In the genomic region with DNA sequence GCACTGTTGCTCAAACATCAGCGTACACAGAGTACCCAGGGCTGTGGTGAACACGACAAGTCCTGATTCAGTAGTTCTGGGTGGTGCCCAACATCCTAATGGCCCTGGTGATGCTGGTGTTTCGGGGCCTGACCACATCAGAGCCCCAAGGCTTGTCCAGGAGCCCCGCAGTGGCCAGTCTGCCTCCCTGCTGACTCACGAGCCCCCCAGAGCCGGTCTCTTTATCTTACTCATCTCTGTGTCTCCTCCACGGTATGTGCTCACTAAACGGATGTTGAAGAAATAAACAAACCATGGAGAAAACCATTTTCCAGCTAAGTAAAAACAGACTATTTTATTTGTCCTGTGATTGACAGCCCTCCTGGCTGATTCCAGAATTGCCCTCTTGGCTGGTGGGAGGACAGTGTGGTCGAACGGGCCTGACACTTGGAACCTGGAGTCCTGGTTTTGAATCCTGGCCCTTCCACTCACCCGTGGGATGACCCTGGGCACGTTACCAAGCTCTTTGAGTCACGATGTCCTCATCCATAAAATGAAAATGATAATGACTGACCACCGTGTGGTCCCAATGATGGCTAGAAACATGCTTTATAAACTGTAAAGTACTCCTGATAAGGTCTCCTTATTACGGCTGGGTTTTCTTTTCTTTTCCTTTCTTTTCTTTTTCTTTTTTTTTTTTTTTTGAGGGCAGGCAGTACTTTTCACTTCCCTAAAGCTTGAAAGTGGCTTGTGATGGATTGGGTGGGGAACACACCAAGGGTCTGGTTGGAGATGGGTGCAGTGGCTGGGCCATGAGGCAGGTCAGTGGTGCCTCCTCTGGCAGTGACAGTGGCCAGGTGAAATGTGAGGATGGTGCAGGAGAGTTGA, we compare ENCODE assay signal across 13 cellular contexts. TPM values are rescaled to one million over a fixed set of nuclear protein-coding genes. Genes with fewer than 3 reads are reported as not detected.
DNase-seq lines count a peak whose midpoint lies in the region; ATAC-seq and TF ChIP-seq lines count a peak whose summit lies in the region.
"Had no signal": no experiment of that assay in that cellular context is flagged by ENCODE, and none has a peak within 500 bp of the region (broad histone marks: within the 10 kb centered on the region; RNA-seq: fewer than 3 reads in every experiment).

No MANE protein-coding gene starts in this region.

- no peaks in the 10 kb centered on the region for H3K9me3 ChIP-seq in DOHH2 (ENCODE audit: control insufficient read depth, insufficient read depth, low read length)
- H3K9me3 ChIP-seq in SJSA1 (replicated peaks), result no peaks in the 10 kb centered on the region
- no peaks in the 10 kb centered on the region for H3K9me3 ChIP-seq in Caco-2
- no peaks in the 10 kb centered on the region for H3K9me3 ChIP-seq in spleen
- H3K9me3 ChIP-seq in HAP-1, result no peaks in the 10 kb centered on the region

- POLR2A ChIA-PET in Caco-2 (lab: Charles Lee), result no interaction called here

- DNase-seq in SJSA1 (ENCODE audit: low read depth in 1 of 2, low spot score in 2 of 2) (peak; percentile 96 to 97), fibroblast of peridontal ligament (ENCODE audit: extremely low read depth) (peak; percentile 79), sciatic nerve (ENCODE audit: low spot score) (no peak), Caco-2 (no peak), spleen (no peak), HAP-1 (ENCODE audit: low spot score in 2 of 2) (no peak)
- DNase-seq: activated CD4-positive, alpha-beta T cell treated with anti-CD3 and anti-CD28 coated beads for 48 hours; NCI-H1092; PC-9; right cardiac atrium had no signal

- H3F3A ChIP-seq in DOHH2 (ENCODE audit: control insufficient read depth, insufficient read depth), result no peaks in the 10 kb centered on the region

- H3K4me1 ChIP-seq in DOHH2 (ENCODE audit: control insufficient read depth, low read length) (peaks cover 33% of the 10 kb centered on the region), SJSA1 (replicated peaks) (peaks cover 53% of the 10 kb centered on the region), Caco-2 (no peaks in the 10 kb centered on the region), spleen (peaks cover 14 to 55% (median 42%) of the 10 kb centered on the region in 6 donors), HAP-1 (peaks cover 13% of the 10 kb centered on the region)

- no peak for TF ChIP-seq POLR2A in spleen (IDR thresholded peaks at IDR 0.05)

- peaks cover under 1% of the 10 kb centered on the region for H3K36me3 Mint-ChIP-seq in Caco-2 (ENCODE audit: insufficient read depth, unreplicated experiment)

- H3K27ac ChIP-seq in DOHH2 (ENCODE audit: low read depth, low read length) (no peak overlapping the region), SJSA1 (peak overlapping the region; percentile 89), spleen (peak overlapping the region in 1 of 8 donors; percentile 6)
- H3K27ac ChIP-seq: PC-9 had no signal

- no peaks in the 10 kb centered on the region for H4K20me1 ChIP-seq in DOHH2 (ENCODE audit: control insufficient read depth, insufficient read depth, low read depth, low read length)

- no TSS peak for BruUV-seq in Caco-2 (replicated peaks; lab: Mats Ljungman, UMichigan)

- peaks cover 3% of the 10 kb centered on the region for H3K27me3 Mint-ChIP-seq in Caco-2 (ENCODE audit: insufficient read depth, unreplicated experiment)

- in situ Hi-C loops in HAP-1 (cut with MboI; ENCODE audit: low sequenced_read_pairs), result no loop called here

- no peaks in the 10 kb centered on the region for H3K79me2 ChIP-seq in DOHH2 (ENCODE audit: control insufficient read depth, low read length)

- WGBS in spleen, 5 donors, result 70 to 84% (median 80%) methylated on average over 12 to 15 of the region's 15 CpGs

- H3K9me3 Mint-ChIP-seq in Caco-2 (ENCODE audit: unreplicated experiment), result no peaks in the 10 kb centered on the region
- H3K9me3 Mint-ChIP-seq: stimulated activated naive CD8-positive, alpha-beta T cell treated with anti-CD3 and anti-CD28 coated beads, Interleukin-15, Interleukin-2, amounts not matched to agents 100 ng/mL and 50 ng/mL, for 24 hours had no signal

- H3K4me2 ChIP-seq in DOHH2 (ENCODE audit: low read length), result peak overlapping the region; percentile 32
- H3K4me2 ChIP-seq: PC-9 had no signal

- H3K36me3 ChIP-seq in DOHH2 (ENCODE audit: control insufficient read depth, low read length), result no peaks in the 10 kb centered on the region
- H3K36me3 ChIP-seq in SJSA1, result no peaks in the 10 kb centered on the region
- no peaks in the 10 kb centered on the region for H3K36me3 ChIP-seq in Caco-2 (ENCODE audit: control insufficient read depth, insufficient read depth, low read length)
- peaks cover 0 to 10% (median 0%) of the 10 kb centered on the region in 6 donors for H3K36me3 ChIP-seq in spleen
- H3K36me3 ChIP-seq in HAP-1 (replicated peaks), result no peaks in the 10 kb centered on the region

- H3K9me2 ChIP-seq in DOHH2 (replicated peaks; ENCODE audit: control insufficient read depth, low read length), result no peaks in the 10 kb centered on the region

- H3K4me3 Mint-ChIP-seq in Caco-2 (ENCODE audit: unreplicated experiment), result no peak overlapping the region
- H3K4me3 Mint-ChIP-seq: stimulated activated naive CD8-positive, alpha-beta T cell treated with anti-CD3 and anti-CD28 coated beads, Interleukin-15, Interleukin-2, amounts not matched to agents 100 ng/mL and 50 ng/mL, for 24 hours had no signal

- TF ChIP-seq CTCF in DOHH2 (IDR thresholded peaks at IDR 0.05; ENCODE audit: low read depth, low read length, poor library complexity, severe bottlenecking), result no peak
- no peak for TF ChIP-seq CTCF in Caco-2 (IDR thresholded peaks at IDR 0.05; ENCODE audit: insufficient read depth in 1 of 2, low read depth in 1 of 2, low read length in 1 of 2, severe bottlenecking in 1 of 2, unreplicated experiment in 1 of 2)
- no peak for TF ChIP-seq CTCF in spleen (IDR thresholded peaks at IDR 0.05 in 8 of 11, conservative IDR thresholded peaks at IDR 0.05 in 3 of 11)

- peak; percentile 55 for ATAC-seq in sciatic nerve
- ATAC-seq in GM21381 (IDR thresholded peaks at IDR 0.05; ENCODE audit: unreplicated experiment), result no peak

- no peak overlapping the region for H3K4me3 ChIP-seq in DOHH2 (ENCODE audit: low read length)
- H3K4me3 ChIP-seq in SJSA1, result no peak overlapping the region
- no peak overlapping the region for H3K4me3 ChIP-seq in Caco-2 (ENCODE audit: low read depth, low read length)
- H3K4me3 ChIP-seq in spleen, result no peak overlapping the region
- H3K4me3 ChIP-seq in HAP-1, result no peak overlapping the region
- H3K4me3 ChIP-seq: PC-9 had no signal

- no peak overlapping the region for H3K27ac Mint-ChIP-seq in Caco-2 (ENCODE audit: unreplicated experiment)
- H3K27ac Mint-ChIP-seq: stimulated activated naive CD8-positive, alpha-beta T cell treated with anti-CD3 and anti-CD28 coated beads, Interleukin-15, Interleukin-2, amounts not matched to agents 100 ng/mL and 50 ng/mL, for 24 hours had no signal

- H3K4me1 Mint-ChIP-seq in Caco-2 (ENCODE audit: low read depth, unreplicated experiment), result peaks cover 5% of the 10 kb centered on the region

- peaks cover 5% of the 10 kb centered on the region for H3K27me3 ChIP-seq in DOHH2 (ENCODE audit: control insufficient read depth, low read length)
- no peaks in the 10 kb centered on the region for H3K27me3 ChIP-seq in SJSA1 (replicated peaks)
- no peaks in the 10 kb centered on the region for H3K27me3 ChIP-seq in Caco-2 (replicated peaks; ENCODE audit: control insufficient read depth, insufficient read depth, low read length)
- H3K27me3 ChIP-seq in spleen (replicated peaks in 1 of 7), result no peaks in the 10 kb centered on the region
- H3K27me3 ChIP-seq in HAP-1 (ENCODE audit: low read depth), result no peaks in the 10 kb centered on the region

- CTCF ChIA-PET in Caco-2 (lab: Charles Lee), result no interaction called here

- intact Hi-C loops in sciatic nerve (cut with DNase I) (no loop called here), Caco-2 (cut with micrococcal nuclease; ENCODE audit: unreplicated experiment) (no loop called here), spleen (cut with DNase I; ENCODE audit: low total_unique reads) (loop anchor here (10.0 kb wide), 1 partner anchor 68 kb away; no protein-coding TSS in a partner anchor)

RNA-seq across cellular contexts. Expression of a gene that starts 5.7 kb away (rescaled TPM):
- total RNA-seq in SJSA1 (2014; rRNA removed; shearing (Covaris generic)), result 24.7 and 25.8 TPM in 2 replicates
- total RNA-seq in sciatic nerve (65.3 TPM), Caco-2 (2022) (13.7 and 14.8 TPM in 2 replicates), spleen (10 to 100 TPM; 32.0 to 52.6 (median 43.0) TPM)
- 1 to 10 TPM; 3.4 to 6.4 (median 3.6) TPM for polyA plus RNA-seq in spleen

RNA-seq across cellular contexts. Expression of a gene that starts 39.0 kb away (rescaled TPM):
- 15.1 and 30.1 TPM in 2 replicates for total RNA-seq in SJSA1 (2014; rRNA removed; shearing (Covaris generic))
- total RNA-seq in sciatic nerve, result 4.3 TPM
- total RNA-seq in Caco-2 (2022), result not detected in 2 replicates
- total RNA-seq in spleen, result not detected
- under 1 TPM in 2 of 3 donors, not detected in 1; 0.35 to 0.41 TPM for polyA plus RNA-seq in spleen
- total RNA-seq: PC-9 had no signal

Comparison
In these comparisons a context has a peak if more than half of its experiments do, and no peak if none do; other contexts are left out.
1. DNase-seq: peak in SJSA1 (2 of 2) and fibroblast of peridontal ligament (single experiment); none in sciatic nerve (single experiment), Caco-2 (0 of 2), spleen (single experiment) and HAP-1 (0 of 2).